In the genomic region with DNA sequence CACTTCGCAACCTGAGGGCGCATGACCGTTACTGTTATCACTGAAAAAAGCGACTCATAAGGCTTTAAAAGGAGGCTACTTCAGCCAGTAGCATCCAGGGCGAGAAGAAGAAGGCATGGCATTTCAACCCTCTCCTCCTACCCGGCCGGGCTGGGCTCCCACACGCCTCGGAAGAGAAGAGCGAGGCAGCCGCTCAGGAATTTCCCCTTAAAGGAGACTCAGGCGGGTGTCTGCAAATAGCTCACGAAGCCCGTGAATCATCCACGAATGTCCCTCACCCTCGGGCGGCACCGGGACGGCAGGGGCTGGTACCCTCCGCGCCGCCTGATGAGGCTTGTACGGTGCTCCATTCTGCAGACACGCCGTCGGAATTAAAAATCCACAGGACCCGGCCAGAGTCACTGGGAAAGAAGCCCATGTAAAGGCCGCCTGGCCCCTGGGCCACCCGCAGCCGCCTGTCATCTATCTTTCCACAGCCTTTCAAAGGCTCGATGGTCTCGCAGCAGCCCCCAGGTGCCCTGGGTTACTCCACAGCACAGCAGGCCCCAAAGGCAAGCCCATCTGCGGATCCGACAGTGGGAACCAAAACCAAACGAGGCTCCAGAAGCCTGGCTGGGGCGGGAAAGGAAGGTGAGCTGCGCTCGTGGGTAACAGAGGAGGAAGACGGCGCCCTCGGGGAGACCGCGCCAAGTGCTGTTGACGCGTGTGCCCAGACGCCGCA, we compare ENCODE assay signal across 16 cellular contexts. TPM values are rescaled to one million over a fixed set of nuclear protein-coding genes. Genes with fewer than 3 reads are reported as not detected.
DNase-seq lines count a peak whose midpoint lies in the region; ATAC-seq, FAIRE-seq and TF ChIP-seq lines count a peak whose summit lies in the region.
"Had no signal": no experiment of that assay in that cellular context is flagged by ENCODE, and none has a peak within 500 bp of the region (broad histone marks: within the 10 kb centered on the region; RNA-seq: fewer than 3 reads in every experiment).

No MANE protein-coding gene starts in this region.

- no peak for TF ChIP-seq POLR2A in K562 (conservative IDR thresholded peaks at IDR 0.05)

- no peak overlapping the region for H2BK12ac ChIP-seq in H9 (ENCODE audit: insufficient read length, low read depth, low read length)

- H2BK5ac ChIP-seq in H9 (ENCODE audit: insufficient read length, low read length): no peak overlapping the region
- no peak overlapping the region for H2BK5ac ChIP-seq in mesendoderm (ENCODE audit: low read length)

- H3K23ac ChIP-seq in H9 (ENCODE audit: insufficient read length, low read depth, low read length) (no peak overlapping the region), mesendoderm (ENCODE audit: low read length) (no peak overlapping the region)

- CTCF ChIA-PET in A673 (lab: Charles Lee) (no interaction called here), K562 (lab: Yijun Ruan, JAX; ENCODE audit: low intra/inter-chr PET ratio) (no interaction called here)

- H3K56ac ChIP-seq in H9 (ENCODE audit: insufficient read length, low read depth, low read length) (no peak overlapping the region), mesendoderm (ENCODE audit: low read length) (peak overlapping the region; percentile 42)

- H3K4me3 ChIP-seq in A673 (ENCODE audit: low read depth, low read length, poor library complexity, severe bottlenecking) (no peak overlapping the region), K562 (no peak overlapping the region), mesendoderm (ENCODE audit: low read length) (no peak overlapping the region)
- H3K4me3 ChIP-seq: left lung, upper lobe of left lung had no signal

- WGBS in H9 (ENCODE audit: extremely low coverage, insufficient read length, low lambda C conversion rate): no CpG with 5 or more reads among the region's 47 CpGs
- 47% methylated on average over 39 of the region's 47 CpGs for WGBS in K562 (ENCODE audit: insufficient coverage, low coverage, missing lambda C conversion rate)
- WGBS in mesendoderm (ENCODE audit: extremely low coverage, insufficient coverage, low lambda C conversion rate): no CpG with 5 or more reads among the region's 47 CpGs

- H2BK20ac ChIP-seq in H9 (ENCODE audit: low read depth, low read length, poor library complexity, severe bottlenecking): no peak overlapping the region

- no peak overlapping the region for H3T11ph ChIP-seq in H9 (ENCODE audit: low read length)

- TF ChIP-seq CTCF in A673 (conservative IDR thresholded peaks at IDR 0.05; ENCODE audit: low read depth, low read length) (no peak), H9 (conservative IDR thresholded peaks at IDR 0.05) (no peak), K562 (IDR thresholded peaks at IDR 0.05 in 2 of 3, conservative IDR thresholded peaks at IDR 0.05 in 1 of 3; ENCODE audit: insufficient read depth in 2 of 3, low read depth in 1 of 3, low read length in 3 of 3) (no peak)

- H2AFZ ChIP-seq in H9 (ENCODE audit: low read length) (no peak overlapping the region), K562 (ENCODE audit: low read depth, low read length) (no peak overlapping the region)

- H3K4me1 ChIP-seq in A673 (ENCODE audit: insufficient read depth, low read length, poor library complexity, severe bottlenecking) (peaks cover 16% of the 10 kb centered on the region), H9 (ENCODE audit: insufficient read depth, low read length) (no peaks in the 10 kb centered on the region; the same call in 1 of the 2 replicates), K562 (replicated peaks in 1 of 2; ENCODE audit: control insufficient read depth in 2 of 2, insufficient read depth in 2 of 2, low read length in 2 of 2) (peaks cover 27 to 87% of the 10 kb centered on the region in 2 experiments; a peak in 4 of 5 replicates), mesendoderm (ENCODE audit: control insufficient read depth, low read depth, low read length) (peaks cover 2% of the 10 kb centered on the region)

- POLR2A ChIA-PET in A673 (lab: Charles Lee; ENCODE audit: low non-redundant PET): no interaction called here
- POLR2A ChIA-PET in K562 (lab: Yijun Ruan, JAX): no interaction called here

- H4K8ac ChIP-seq in H9 (replicated peaks; ENCODE audit: insufficient read length, low read depth, low read length) (no peak overlapping the region), mesendoderm (ENCODE audit: low read depth, low read length) (no peak overlapping the region)

- BruUV-seq in A673 (replicated peaks; lab: Mats Ljungman, UMichigan) (no TSS peak), K562 (replicated peaks; lab: Mats Ljungman, UMichigan) (no TSS peak)

- no peak overlapping the region; the same call in 1 of the 2 replicates for H3K14ac ChIP-seq in H9 (ENCODE audit: insufficient read depth, low read length)

- peaks cover 3% of the 10 kb centered on the region for H3K79me1 ChIP-seq in H9 (ENCODE audit: insufficient read depth, low read depth, low read length, poor library complexity, severe bottlenecking)
- H3K79me1 ChIP-seq in mesendoderm (ENCODE audit: low read length): peaks cover 11% of the 10 kb centered on the region

- ATAC-seq in K562 (no peak), GM21360 (IDR thresholded peaks at IDR 0.05; ENCODE audit: unreplicated experiment) (no peak), GM18520 (IDR thresholded peaks at IDR 0.05; ENCODE audit: unreplicated experiment) (no peak)
- ATAC-seq: left lung had no signal

- H4K20me1 ChIP-seq in H9 (ENCODE audit: control insufficient read depth, insufficient read depth, insufficient read length) (no peaks in the 10 kb centered on the region), K562 (replicated peaks; ENCODE audit: control insufficient read depth, insufficient read depth, low read length) (peaks cover 38% of the 10 kb centered on the region)

- no peaks in the 10 kb centered on the region for H3K9me3 ChIP-seq in A673 (ENCODE audit: low read depth, low read length, poor library complexity, severe bottlenecking)
- H3K9me3 ChIP-seq in H9 (ENCODE audit: control insufficient read depth, low read depth, low read length): no peaks in the 10 kb centered on the region
- no peaks in the 10 kb centered on the region for H3K9me3 ChIP-seq in K562 (replicated peaks; ENCODE audit: control insufficient read depth, insufficient read depth, low read depth, low read length)
- H3K9me3 ChIP-seq: left lung, upper lobe of left lung had no signal

- H3K27me3 Mint-ChIP-seq in H9 (ENCODE audit: low read depth): no peaks in the 10 kb centered on the region; the same call in 1 of the 2 replicates

- no peak overlapping the region for H3K9ac ChIP-seq in H9 (ENCODE audit: extremely low read depth, insufficient read length, low read length)
- H3K9ac ChIP-seq in K562 (ENCODE audit: insufficient read depth in 1 of 2, low read depth in 2 of 2, low read length in 2 of 2): no peak overlapping the region
- no peak overlapping the region for H3K9ac ChIP-seq in mesendoderm (ENCODE audit: low read length)

- no peak overlapping the region for H3K18ac ChIP-seq in H9 (ENCODE audit: insufficient read length, low read depth, low read length)
- peak overlapping the region; percentile 19 for H3K18ac ChIP-seq in mesendoderm (ENCODE audit: low read length)

- H4K91ac ChIP-seq in H9 (ENCODE audit: insufficient read length, low read depth, low read length): no peak overlapping the region

- no peak for TF ChIP-seq RAD21 in K562 (CRISPR knock-in tag; conservative IDR thresholded peaks at IDR 0.05 in 1 of 2, IDR thresholded peaks at IDR 0.05 in 1 of 2)

- no peak overlapping the region for H3K4me2 ChIP-seq in H9 (ENCODE audit: insufficient read depth, insufficient read length, low read length)
- no peak overlapping the region for H3K4me2 ChIP-seq in K562 (ENCODE audit: insufficient read depth, low read length)
- H3K4me2 ChIP-seq in mesendoderm (ENCODE audit: low read length): no peak overlapping the region

- intact Hi-C loops in A673 (cut with micrococcal nuclease; ENCODE audit: unreplicated experiment): no loop called here
- intact Hi-C loops in K562 (cut with micrococcal nuclease): no loop called here

- H3K36me3 ChIP-seq in A673 (ENCODE audit: insufficient read depth, low read length, poor library complexity, severe bottlenecking): no peaks in the 10 kb centered on the region
- no peaks in the 10 kb centered on the region for H3K36me3 ChIP-seq in K562 (ENCODE audit: control insufficient read depth, insufficient read depth, low read length)
- H3K36me3 ChIP-seq in mesendoderm (ENCODE audit: control insufficient read depth, insufficient read depth, low read length): no peaks in the 10 kb centered on the region

- no peak overlapping the region for H2BK15ac ChIP-seq in H9 (ENCODE audit: low read depth, low read length)
- H2BK15ac ChIP-seq in mesendoderm (replicated peaks; ENCODE audit: low read depth): no peak overlapping the region

- peaks cover 2 to 6% (median 5%) of the 10 kb centered on the region in 3 experiments; a peak in 6 of 7 replicates for H3K36me3 Mint-ChIP-seq in H9 (ENCODE audit: insufficient read depth in 1 of 3, low read depth in 3 of 3)

- H3K27ac Mint-ChIP-seq in H9: peak overlapping the region in 2 of 3 experiments; percentile 35 to 81; a peak in 2 of 7 replicates

- in situ Hi-C loops in K562 (cut with MboI): no loop called here

- H2AK5ac ChIP-seq in H9 (ENCODE audit: insufficient read length, low read length) (no peak overlapping the region), mesendoderm (ENCODE audit: low read length) (no peak overlapping the region)

- peak overlapping the region in 1 of 2 experiments; percentile 54; a peak in 1 of 5 replicates for H3K4me3 Mint-ChIP-seq in H9

- no peak overlapping the region for H4K5ac ChIP-seq in H9 (ENCODE audit: insufficient read length, low read depth, low read length)
- H4K5ac ChIP-seq in mesendoderm (ENCODE audit: low read length): no peak overlapping the region

- no peaks in the 10 kb centered on the region for H3K9me1 ChIP-seq in K562 (ENCODE audit: control insufficient read depth, insufficient read depth, low read length)

- H3K27ac ChIP-seq in A673 (ENCODE audit: low read depth, low read length, poor library complexity, severe bottlenecking): peak overlapping the region; percentile 37
- H3K27ac ChIP-seq in H9 (ENCODE audit: insufficient read length, low read depth, low read length): no peak overlapping the region
- no peak overlapping the region for H3K27ac ChIP-seq in K562 (ENCODE audit: extremely low read depth, low read depth, low read length)
- H3K27ac ChIP-seq in mesendoderm (ENCODE audit: low read depth, low read length): no peak overlapping the region
- H3K27ac ChIP-seq: left lung, upper lobe of left lung had no signal

- H3K23me2 ChIP-seq in H9 (ENCODE audit: insufficient read length, low read depth, low read length, poor library complexity, severe bottlenecking): no peaks in the 10 kb centered on the region

- FAIRE-seq in K562 (lab: Jason Lieb, UNC): no peak
- FAIRE-seq: GM19239 had no signal

- H3K4ac ChIP-seq in H9 (ENCODE audit: low read depth, low read length) (no peak overlapping the region), mesendoderm (ENCODE audit: low read depth, low read length) (no peak overlapping the region)

- H3K9me3 Mint-ChIP-seq in H9: no peaks in the 10 kb centered on the region

- H3K79me2 ChIP-seq in H9 (ENCODE audit: insufficient read depth, low read length) (peaks cover 1% of the 10 kb centered on the region; the same call in 1 of the 2 replicates), K562 (ENCODE audit: control insufficient read depth, insufficient read depth, low read length) (no peaks in the 10 kb centered on the region), mesendoderm (ENCODE audit: control insufficient read depth, insufficient read depth, low read length) (peaks cover 9% of the 10 kb centered on the region)

- H3K27me3 ChIP-seq in A673 (replicated peaks; ENCODE audit: insufficient read depth, low read depth, low read length, poor library complexity) (no peaks in the 10 kb centered on the region), H9 (ENCODE audit: insufficient read depth, low read length) (no peaks in the 10 kb centered on the region), K562 (ENCODE audit: control insufficient read depth in 2 of 2, insufficient read depth in 2 of 2, low read length in 2 of 2) (peaks cover 9 to 40% of the 10 kb centered on the region in 2 experiments; a peak in 4 of 5 replicates), mesendoderm (ENCODE audit: insufficient read depth, low read length, poor library complexity) (no peaks in the 10 kb centered on the region)
- H3K27me3 ChIP-seq: left lung, upper lobe of left lung had no signal

- no peak for TF ChIP-seq EP300 in K562 (IDR thresholded peaks at IDR 0.05; ENCODE audit: low read length)

- DNase-seq in A673 (ENCODE audit: low spot score) (no peak), H9 (no peak), K562 (ENCODE audit: extremely low read depth in 1 of 4, low spot score in 3 of 4) (no peak), mesendoderm (peak; percentile 69), dedifferentiated amniotic fluid mesenchymal stem cell (ENCODE audit: extremely low spot score) (no peak), epidermal melanocyte (ENCODE audit: insufficient read length, low spot score) (no peak)
- DNase-seq: left lung; MM.1S; NCI-H1930; NCI-H526 treated with DMSO at 0.1 percent for 48 hours; stimulated activated naive CD4-positive, alpha-beta T cell; T-helper 1 cell had no signal

- H3K4me1 Mint-ChIP-seq in H9: peaks cover 38 to 81% of the 10 kb centered on the region in 2 experiments

- no peak overlapping the region for H2BK120ac ChIP-seq in H9 (ENCODE audit: low read depth, low read length, poor library complexity, severe bottlenecking)
- H2BK120ac ChIP-seq in mesendoderm (ENCODE audit: low read depth, low read length): no peak overlapping the region

RNA-seq across cellular contexts. Expression of a gene that starts 11.8 kb away (rescaled TPM):
- 45.2 and 55.5 TPM in 2 replicates for total RNA-seq in A673 (2021)
- 30.8 and 30.9 TPM in 2 replicates for total RNA-seq in H9 (2021)
- 13.6 and 46.2 TPM in 2 replicates for total RNA-seq in K562 (2011; cell fraction: chromatin; rRNA removed; ENCODE audit: low replicate concordance)
- 15.9 and 26.2 TPM in 2 replicates for total RNA-seq in K562 (2011; cell fraction: nucleolus; rRNA removed)
- 8.9 and 10.9 TPM in 2 replicates for total RNA-seq in K562 (2011; cell fraction: nucleoplasm; rRNA removed)
- 1.1 and 1.3 TPM in 2 replicates for total RNA-seq in K562 (2014; rRNA removed)
- 0.11 and 0.22 TPM in 2 replicates for total RNA-seq in K562 (2014; rRNA removed; fragmentation: Illumina TruSeq; extraction: Trizol)
- 0.51 and 0.53 TPM in 2 replicates for total RNA-seq in K562 (2015; rRNA removed; fragmentation: Illumina TruSeq; extraction: Trizol)
- 1.8 and 1.9 TPM in 2 replicates for total RNA-seq in K562 (2021)
- 3.1 and 15.7 TPM in 2 replicates for polyA plus RNA-seq in K562 (2011; rRNA removed)
- 5.3 and 11.3 TPM in 2 replicates for polyA plus RNA-seq in K562 (2011; cell fraction: cytosol; rRNA removed)
- polyA plus RNA-seq in K562 (2011; cell fraction: nucleus; rRNA removed): 55.8 and 115 TPM in 2 replicates
- 1.2 and 3.8 TPM in 2 replicates for polyA plus RNA-seq in K562 (2012)
- 0.56 and 0.83 TPM in 2 replicates for polyA plus RNA-seq in K562 (2014; fragmentation: Illumina TruSeq; extraction: Trizol)
- under 1 TPM; 0.01 to 0.04 TPM for polyA plus RNA-seq in K562 (2014; fragmentation: Nextera tagmentation; extraction: Ambion mirVana)
- 0.73 and 1.0 TPM in 2 replicates for polyA plus RNA-seq in K562 (2014; rRNA removed)
- polyA minus RNA-seq in K562 (2011; rRNA and poly(A)+ RNA removed): 2.5 and 9.1 TPM in 2 replicates
- 5.9 and 21.7 TPM in 2 replicates for polyA minus RNA-seq in K562 (2011; cell fraction: cytosol; rRNA and poly(A)+ RNA removed)
- 13.1 and 36.8 TPM in 2 replicates for polyA minus RNA-seq in K562 (2011; cell fraction: nucleus; rRNA and poly(A)+ RNA removed)
- polyA plus RNA-seq in mesendoderm (2013, experiment 1 of 2): 8.6 TPM
- 8.4 TPM for polyA plus RNA-seq in mesendoderm (2013, experiment 2 of 2)
